38 cellular contexts compared by ENCODE assay signal in the genomic region with DNA sequence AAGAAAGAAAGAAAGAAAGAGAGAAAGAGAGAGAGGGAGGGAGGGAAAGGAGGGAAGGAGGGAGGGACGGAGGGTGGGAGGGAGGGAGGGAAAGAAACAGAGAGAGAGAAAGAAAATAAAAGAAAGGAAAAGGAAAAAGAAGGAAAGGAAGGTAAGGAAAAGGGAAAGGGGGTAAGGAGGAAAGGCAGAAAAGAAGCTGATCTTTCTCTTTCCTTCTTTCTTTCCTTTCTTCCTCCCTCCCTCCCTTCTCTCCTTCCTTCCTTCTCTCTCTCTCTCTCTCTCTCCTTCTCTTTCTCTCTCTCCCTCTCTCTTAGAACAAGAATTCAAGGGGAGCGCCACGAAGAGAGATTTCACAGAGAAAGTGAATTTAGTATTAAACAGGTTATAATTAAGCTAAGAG. TPM values are rescaled to one million over a fixed set of nuclear protein-coding genes. Genes with fewer than 3 reads are reported as not detected.
"Had no signal": no experiment of that assay in that cellular context is flagged by ENCODE, and none has a peak within 500 bp of the region (broad histone marks: within the 10 kb centered on the region; RNA-seq: fewer than 3 reads in every experiment).

No MANE protein-coding gene starts in this region.

- H3K27me3 ChIP-seq: MG63 had no signal

- H3K9ac ChIP-seq: KMS-11 had no signal

- DNase-seq: Karpas-422, Kasumi-1, MG63, MM.1S, MV-4-11, NCI-H1048, NCI-H1092, NCI-H1092 treated with DMSO at 0.1 percent for 48 hours, NCI-H1105, NCI-H1105 treated with DMSO at 0.1 percent for 48 hours, NCI-H1417 treated with DMSO at 0.1 percent for 48 hours, NCI-H1436, NCI-H1436 treated with DMSO at 0.1 percent for 48 hours, NCI-H146, NCI-H1694, NCI-H1694 treated with DMSO at 0.1 percent for 48 hours, NCI-H187, NCI-H187 treated with DMSO at 0.1 percent for 48 hours, NCI-H1930, NCI-H2029, NCI-H2029 treated with DMSO at 0.1 percent for 48 hours, NCI-H2081, NCI-H2081 treated with DMSO at 0.1 percent for 48 hours, NCI-H2107, NCI-H2171, NCI-H2171 treated with DMSO at 0.1 percent for 48 hours, NCI-H2227 treated with DMSO at 0.1 percent for 48 hours, NCI-H226, NCI-H345, NCI-H446, NCI-H446 treated with DMSO at 0.1 percent for 48 hours, NCI-H510A, NCI-H510A treated with DMSO at 0.1 percent for 48 hours had no signal

- H3K36me3 ChIP-seq: MG63 had no signal

- H3K4me3 ChIP-seq: MG63 had no signal

- H3K4me2 ChIP-seq: KMS-11 had no signal

- H3K27ac ChIP-seq: KMS-11 had no signal

RNA-seq across cellular contexts. Expression of gene TRH, which starts 55.2 kb away (rescaled TPM):
- total RNA-seq: LHCN-M2, M059J, MCF 10A, NCI-H460 had no signal
